7 cellular contexts compared by ENCODE assay signal in genomic region chr4:147984065-147984777, GRCh38.
DNase-seq lines count a peak whose midpoint lies in the region; ATAC-seq, FAIRE-seq and TF ChIP-seq lines count a peak whose summit lies in the region.

No MANE protein-coding gene starts in this region.

- peaks cover 20% of the 10 kb centered on the region for H3K4me1 Mint-ChIP-seq in endodermal cell
- H3K4me1 Mint-ChIP-seq in naive thymus-derived CD4-positive, alpha-beta T cell = peaks cover 0 to 12% (median 0%) of the 10 kb centered on the region in 7 donors

- H3K9me3 Mint-ChIP-seq in endodermal cell = peaks cover 5% of the 10 kb centered on the region
- H3K9me3 Mint-ChIP-seq in naive thymus-derived CD4-positive, alpha-beta T cell = peaks cover 0 to 4% (median 0%) of the 10 kb centered on the region in 11 donors

- intact Hi-C loops in naive thymus-derived CD4-positive, alpha-beta T cell (cut with micrococcal nuclease) = loop anchor here in 1 of 2 donors (1.0 to 5.0 kb wide), 3 partner anchors 68 to 1278 kb away; no protein-coding TSS in a partner anchor

- H3K9me3 ChIP-seq in HAP-1 = no peaks in the 10 kb centered on the region
- no peaks in the 10 kb centered on the region for H3K9me3 ChIP-seq in endodermal cell (ENCODE audit: control insufficient read depth, low read length)
- H3K9me3 ChIP-seq in naive thymus-derived CD4-positive, alpha-beta T cell (ENCODE audit: control insufficient read depth in 2 of 3, low read length in 3 of 3) = no peaks in the 10 kb centered on the region

- no peak overlapping the region for H3K4me3 ChIP-seq in HAP-1
- H3K4me3 ChIP-seq in endodermal cell (ENCODE audit: low read length) = no peak overlapping the region
- H3K4me3 ChIP-seq in naive thymus-derived CD4-positive, alpha-beta T cell (ENCODE audit: low read length) = no peak overlapping the region

- H3K4me3 Mint-ChIP-seq in endodermal cell = no peak overlapping the region
- H3K4me3 Mint-ChIP-seq in naive thymus-derived CD4-positive, alpha-beta T cell = no peak overlapping the region

- H3K36me3 ChIP-seq in HAP-1 (replicated peaks) (no peaks in the 10 kb centered on the region), endodermal cell (ENCODE audit: control insufficient read depth, insufficient read depth, low read length) (no peaks in the 10 kb centered on the region)
- H3K36me3 ChIP-seq in naive thymus-derived CD4-positive, alpha-beta T cell (ENCODE audit: control insufficient read depth in 2 of 3, insufficient read depth in 3 of 3, low read length in 3 of 3) = no peaks in the 10 kb centered on the region

- peaks cover 1% of the 10 kb centered on the region for H3K36me3 Mint-ChIP-seq in endodermal cell (ENCODE audit: low read depth)
- peaks cover 0 to 7% (median 3%) of the 10 kb centered on the region in 5 donors for H3K36me3 Mint-ChIP-seq in naive thymus-derived CD4-positive, alpha-beta T cell

- TF ChIP-seq CTCF in D721Med (IDR thresholded peaks at IDR 0.05; ENCODE audit: insufficient read depth, missing control alignments) = peak; percentile 83
- peak; percentile 86 for TF ChIP-seq CTCF in endodermal cell (conservative IDR thresholded peaks at IDR 0.05)

- peak; percentile 60 for ATAC-seq in naive thymus-derived CD4-positive, alpha-beta T cell
- ATAC-seq in HG03280 (IDR thresholded peaks at IDR 0.05; ENCODE audit: unreplicated experiment) (no peak), GM21390 (IDR thresholded peaks at IDR 0.05; ENCODE audit: unreplicated experiment) (no peak)

- H3K9ac ChIP-seq in endodermal cell (ENCODE audit: extremely low read depth, low read length, poor library complexity, severe bottlenecking) = no peak overlapping the region

- H3K27me3 ChIP-seq in HAP-1 (ENCODE audit: low read depth) (no peaks in the 10 kb centered on the region), endodermal cell (ENCODE audit: control insufficient read depth, insufficient read depth, low read length, poor library complexity, severe bottlenecking) (no peaks in the 10 kb centered on the region)
- H3K27me3 ChIP-seq in naive thymus-derived CD4-positive, alpha-beta T cell (ENCODE audit: control insufficient read depth in 2 of 2, insufficient read depth in 2 of 2, low read length in 2 of 2) = no peaks in the 10 kb centered on the region

- DNase-seq in D721Med (ENCODE audit: insufficient read length, low spot score) (peak; percentile 52), HAP-1 (ENCODE audit: low spot score in 2 of 2) (peak; percentile 65 to 73), RPMI7951 (ENCODE audit: low read depth) (peak; percentile 28), endodermal cell (peak; percentile 87)
- DNase-seq in naive thymus-derived CD4-positive, alpha-beta T cell = peak in 5 of 9 donors; percentile 7 to 30 (median 9)

- POLR2A ChIA-PET in naive thymus-derived CD4-positive, alpha-beta T cell (lab: Charles Lee) = no interaction called here

- H3K4me1 ChIP-seq in HAP-1 (peaks cover 2% of the 10 kb centered on the region; the same call in 1 of the 2 replicates), endodermal cell (ENCODE audit: control insufficient read depth, insufficient read depth, low read length) (peaks cover 9% of the 10 kb centered on the region)
- peaks cover 0 to 4% of the 10 kb centered on the region in 2 donors for H3K4me1 ChIP-seq in naive thymus-derived CD4-positive, alpha-beta T cell (ENCODE audit: control insufficient read depth in 2 of 2, insufficient read depth in 2 of 2, low read length in 2 of 2)

- H3K27ac ChIP-seq in endodermal cell (ENCODE audit: low read depth, low read length) = no peak overlapping the region
- H3K27ac ChIP-seq in naive thymus-derived CD4-positive, alpha-beta T cell (ENCODE audit: low read depth, low read length) = no peak overlapping the region

- no peak overlapping the region for H3K27ac Mint-ChIP-seq in endodermal cell
- H3K27ac Mint-ChIP-seq in naive thymus-derived CD4-positive, alpha-beta T cell = no peak overlapping the region

- WGBS in endodermal cell (ENCODE audit: insufficient coverage in 1 of 2, insufficient read length in 1 of 2), 2 experiments = 67 to 84% methylated on average over 9 to 15 of the region's 15 CpGs

- no peaks in the 10 kb centered on the region for H3K27me3 Mint-ChIP-seq in endodermal cell (ENCODE audit: insufficient read depth)
- H3K27me3 Mint-ChIP-seq in naive thymus-derived CD4-positive, alpha-beta T cell = no peaks in the 10 kb centered on the region

- CTCF ChIA-PET in naive thymus-derived CD4-positive, alpha-beta T cell (lab: Charles Lee) = interaction anchor here (0.7 kb wide), 1 partner anchor 1028 kb away, joined by 3 read pairs; no protein-coding TSS in a partner anchor

- in situ Hi-C loops in HAP-1 (cut with MboI; ENCODE audit: low sequenced_read_pairs) = no loop called here

- no peak for FAIRE-seq in D721Med (lab: Jason Lieb, UNC)

Comparison
In these comparisons a context has a peak if more than half of its experiments do, and no peak if none do; other contexts are left out.
1. DNase-seq: peak in every context shown above with its lines; median percentile 87 in endodermal cell; 69 in HAP-1; 52 in D721Med; 28 in RPMI7951; 9 in naive thymus-derived CD4-positive, alpha-beta T cell.